1 cellular context compared by ENCODE assay signal in the genomic region with DNA sequence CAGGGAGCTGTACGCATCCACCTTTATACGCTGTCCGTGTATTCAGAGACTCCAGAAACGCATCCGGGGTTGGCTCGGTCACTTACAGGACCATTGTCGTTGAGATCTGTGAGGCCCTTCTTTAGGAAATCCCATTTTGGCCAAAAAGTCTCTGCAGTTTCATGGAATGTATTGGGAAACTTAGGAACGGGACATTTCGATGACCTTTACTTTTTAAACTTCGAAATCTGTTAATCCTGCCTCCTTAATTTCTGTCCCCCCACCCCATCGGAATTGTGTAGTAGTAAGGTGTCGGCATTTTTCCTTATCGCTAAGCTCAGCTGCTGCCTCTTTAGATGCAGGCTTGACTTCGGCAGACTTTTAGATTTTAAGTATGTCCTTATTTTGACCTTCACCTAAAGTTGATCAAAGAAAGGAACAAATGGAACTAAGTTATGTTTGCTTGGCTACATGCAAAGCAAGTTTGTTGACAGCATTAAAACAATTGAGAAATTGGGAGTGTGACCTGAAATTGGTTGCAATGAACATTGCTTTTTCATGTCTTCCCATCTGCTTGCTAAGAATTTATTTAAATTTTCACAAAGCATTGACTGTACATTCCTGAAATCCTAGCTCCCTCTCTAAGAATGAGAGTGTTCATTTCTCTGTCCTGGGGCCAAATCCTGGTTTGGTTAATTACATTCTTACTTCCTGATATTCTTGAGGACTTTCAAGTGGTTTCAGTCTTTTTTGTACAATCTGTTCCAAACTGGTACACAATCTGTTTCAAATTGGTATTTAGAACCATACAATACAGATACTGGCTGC.
TF ChIP-seq lines count a peak whose summit lies in the region.

No MANE protein-coding gene starts in this region.

TF ChIP-seq in WTC11, 78 proteins besides CTCF, POLR2A, EP300 and RAD21 (continued from another document):
- TF ChIP-seq MLX (CRISPR knock-in tag; IDR thresholded peaks at IDR 0.05) = no peak
